ENCODE assay signal across 1 cellular context in genomic region chr5:8457187-8458037, GRCh38.
TF ChIP-seq lines count a peak whose summit lies in the region.

No MANE protein-coding gene starts in this region.

TF ChIP-seq in K562, 482 proteins besides CTCF, POLR2A, EP300 and RAD21 (continued from another document and continues in another):
- TF ChIP-seq STAT5A (IDR thresholded peaks at IDR 0.05; ENCODE audit: borderline replicate concordance, low read length) = 0 out of 2 replicates have a peak, but pooled peaks have one; percentile 19
- no peak for TF ChIP-seq NR2C2 (CRISPR knock-in tag; IDR thresholded peaks at IDR 0.05)
- TF ChIP-seq NR2C2 (tag; IDR thresholded peaks at IDR 0.05) = peak; percentile 32; the same call in 1 of the 2 replicates
- TF ChIP-seq SMARCE1 (IDR thresholded peaks at IDR 0.05) = peak; percentile 71
- TF ChIP-seq TAL1 (IDR thresholded peaks at IDR 0.05) = no peak
- no peak for TF ChIP-seq BRCA1 (IDR thresholded peaks at IDR 0.05)
- no peak for TF ChIP-seq BRCA1 (CRISPR knock-in tag; IDR thresholded peaks at IDR 0.05)
- peak; percentile 98 for TF ChIP-seq TFAP4 (CRISPR knock-in tag; IDR thresholded peaks at IDR 0.05; ENCODE audit: borderline replicate concordance)
- no peak for TF ChIP-seq THRA (IDR thresholded peaks at IDR 0.05)
- TF ChIP-seq, protein P1, sequence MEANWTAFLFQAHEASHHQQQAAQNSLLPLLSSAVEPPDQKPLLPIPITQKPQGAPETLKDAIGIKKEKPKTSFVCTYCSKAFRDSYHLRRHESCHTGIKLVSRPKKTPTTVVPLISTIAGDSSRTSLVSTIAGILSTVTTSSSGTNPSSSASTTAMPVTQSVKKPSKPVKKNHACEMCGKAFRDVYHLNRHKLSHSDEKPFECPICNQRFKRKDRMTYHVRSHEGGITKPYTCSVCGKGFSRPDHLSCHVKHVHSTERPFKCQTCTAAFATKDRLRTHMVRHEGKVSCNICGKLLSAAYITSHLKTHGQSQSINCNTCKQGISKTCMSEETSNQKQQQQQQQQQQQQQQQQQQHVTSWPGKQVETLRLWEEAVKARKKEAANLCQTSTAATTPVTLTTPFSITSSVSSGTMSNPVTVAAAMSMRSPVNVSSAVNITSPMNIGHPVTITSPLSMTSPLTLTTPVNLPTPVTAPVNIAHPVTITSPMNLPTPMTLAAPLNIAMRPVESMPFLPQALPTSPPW (CRISPR knock-in tag; IDR thresholded peaks at IDR 0.05) = no peak
- peak; percentile 79 for TF ChIP-seq LCOR (CRISPR knock-in tag; IDR thresholded peaks at IDR 0.05)
- TF ChIP-seq, protein P2, sequence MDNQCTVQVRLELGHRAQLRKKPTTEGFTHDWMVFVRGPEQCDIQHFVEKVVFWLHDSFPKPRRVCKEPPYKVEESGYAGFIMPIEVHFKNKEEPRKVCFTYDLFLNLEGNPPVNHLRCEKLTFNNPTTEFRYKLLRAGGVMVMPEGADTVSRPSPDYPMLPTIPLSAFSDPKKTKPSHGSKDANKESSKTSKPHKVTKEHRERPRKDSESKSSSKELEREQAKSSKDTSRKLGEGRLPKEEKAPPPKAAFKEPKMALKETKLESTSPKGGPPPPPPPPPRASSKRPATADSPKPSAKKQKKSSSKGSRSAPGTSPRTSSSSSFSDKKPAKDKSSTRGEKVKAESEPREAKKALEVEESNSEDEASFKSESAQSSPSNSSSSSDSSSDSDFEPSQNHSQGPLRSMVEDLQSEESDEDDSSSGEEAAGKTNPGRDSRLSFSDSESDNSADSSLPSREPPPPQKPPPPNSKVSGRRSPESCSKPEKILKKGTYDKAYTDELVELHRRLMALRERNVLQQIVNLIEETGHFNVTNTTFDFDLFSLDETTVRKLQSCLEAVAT (IDR thresholded peaks at IDR 0.05) = no peak
- TF ChIP-seq MBD1 (CRISPR knock-in tag; IDR thresholded peaks at IDR 0.05) = no peak
- no peak for TF ChIP-seq BCOR (IDR thresholded peaks at IDR 0.05)
- peak; percentile 87 for TF ChIP-seq RNF2 (IDR thresholded peaks at IDR 0.05)
- TF ChIP-seq SFPQ (IDR thresholded peaks at IDR 0.05; ENCODE audit: low read depth, low read length) = no peak
- TF ChIP-seq MECOM (CRISPR knock-in tag; IDR thresholded peaks at IDR 0.05) = 0 out of 2 replicates have a peak, but pooled peaks have one; percentile 24
- no peak for TF ChIP-seq WHSC1 (IDR thresholded peaks at IDR 0.05; ENCODE audit: low read length)
- TF ChIP-seq SMAD4 (CRISPR knock-in tag; conservative IDR thresholded peaks at IDR 0.05) = peak; percentile 74
- TF ChIP-seq PRDM10 (IDR thresholded peaks at IDR 0.05; ENCODE audit: partially characterized antibody) = peak; percentile 5
- no peak for TF ChIP-seq RBM15 (IDR thresholded peaks at IDR 0.05; ENCODE audit: insufficient read depth, low read length)
- TF ChIP-seq FUS (optimal IDR thresholded peaks at IDR 0.05; ENCODE audit: low read depth, low read length) = no peak
- TF ChIP-seq NFRKB (IDR thresholded peaks at IDR 0.05; ENCODE audit: low read depth) = peak; percentile 69
- TF ChIP-seq, protein P3, sequence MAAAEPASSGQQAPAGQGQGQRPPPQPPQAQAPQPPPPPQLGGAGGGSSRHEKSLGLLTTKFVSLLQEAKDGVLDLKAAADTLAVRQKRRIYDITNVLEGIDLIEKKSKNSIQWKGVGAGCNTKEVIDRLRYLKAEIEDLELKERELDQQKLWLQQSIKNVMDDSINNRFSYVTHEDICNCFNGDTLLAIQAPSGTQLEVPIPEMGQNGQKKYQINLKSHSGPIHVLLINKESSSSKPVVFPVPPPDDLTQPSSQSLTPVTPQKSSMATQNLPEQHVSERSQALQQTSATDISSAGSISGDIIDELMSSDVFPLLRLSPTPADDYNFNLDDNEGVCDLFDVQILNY (CRISPR knock-in tag; IDR thresholded peaks at IDR 0.05) = no peak
- peak; percentile 93; the same call in 1 of the 2 replicates for TF ChIP-seq PHF8 (IDR thresholded peaks at IDR 0.05; ENCODE audit: borderline replicate concordance, low read length)
- TF ChIP-seq KDM5B (IDR thresholded peaks at IDR 0.05; ENCODE audit: insufficient replicate concordance, low read depth, low read length) = peak; percentile 87
- TF ChIP-seq, protein P4, sequence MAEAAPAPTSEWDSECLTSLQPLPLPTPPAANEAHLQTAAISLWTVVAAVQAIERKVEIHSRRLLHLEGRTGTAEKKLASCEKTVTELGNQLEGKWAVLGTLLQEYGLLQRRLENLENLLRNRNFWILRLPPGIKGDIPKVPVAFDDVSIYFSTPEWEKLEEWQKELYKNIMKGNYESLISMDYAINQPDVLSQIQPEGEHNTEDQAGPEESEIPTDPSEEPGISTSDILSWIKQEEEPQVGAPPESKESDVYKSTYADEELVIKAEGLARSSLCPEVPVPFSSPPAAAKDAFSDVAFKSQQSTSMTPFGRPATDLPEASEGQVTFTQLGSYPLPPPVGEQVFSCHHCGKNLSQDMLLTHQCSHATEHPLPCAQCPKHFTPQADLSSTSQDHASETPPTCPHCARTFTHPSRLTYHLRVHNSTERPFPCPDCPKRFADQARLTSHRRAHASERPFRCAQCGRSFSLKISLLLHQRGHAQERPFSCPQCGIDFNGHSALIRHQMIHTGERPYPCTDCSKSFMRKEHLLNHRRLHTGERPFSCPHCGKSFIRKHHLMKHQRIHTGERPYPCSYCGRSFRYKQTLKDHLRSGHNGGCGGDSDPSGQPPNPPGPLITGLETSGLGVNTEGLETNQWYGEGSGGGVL (CRISPR knock-in tag; IDR thresholded peaks at IDR 0.05) = no peak
- TF ChIP-seq, protein P5, sequence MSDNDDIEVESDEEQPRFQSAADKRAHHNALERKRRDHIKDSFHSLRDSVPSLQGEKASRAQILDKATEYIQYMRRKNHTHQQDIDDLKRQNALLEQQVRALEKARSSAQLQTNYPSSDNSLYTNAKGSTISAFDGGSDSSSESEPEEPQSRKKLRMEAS (CRISPR knock-in tag; IDR thresholded peaks at IDR 0.05) = peak; percentile 94
- no peak for TF ChIP-seq TSHZ1 (CRISPR knock-in tag; IDR thresholded peaks at IDR 0.05)
- TF ChIP-seq ZNF12 (CRISPR knock-in tag; IDR thresholded peaks at IDR 0.05) = 0 out of 2 replicates have a peak, but pooled peaks have one; percentile 36
- TF ChIP-seq, protein P6, sequence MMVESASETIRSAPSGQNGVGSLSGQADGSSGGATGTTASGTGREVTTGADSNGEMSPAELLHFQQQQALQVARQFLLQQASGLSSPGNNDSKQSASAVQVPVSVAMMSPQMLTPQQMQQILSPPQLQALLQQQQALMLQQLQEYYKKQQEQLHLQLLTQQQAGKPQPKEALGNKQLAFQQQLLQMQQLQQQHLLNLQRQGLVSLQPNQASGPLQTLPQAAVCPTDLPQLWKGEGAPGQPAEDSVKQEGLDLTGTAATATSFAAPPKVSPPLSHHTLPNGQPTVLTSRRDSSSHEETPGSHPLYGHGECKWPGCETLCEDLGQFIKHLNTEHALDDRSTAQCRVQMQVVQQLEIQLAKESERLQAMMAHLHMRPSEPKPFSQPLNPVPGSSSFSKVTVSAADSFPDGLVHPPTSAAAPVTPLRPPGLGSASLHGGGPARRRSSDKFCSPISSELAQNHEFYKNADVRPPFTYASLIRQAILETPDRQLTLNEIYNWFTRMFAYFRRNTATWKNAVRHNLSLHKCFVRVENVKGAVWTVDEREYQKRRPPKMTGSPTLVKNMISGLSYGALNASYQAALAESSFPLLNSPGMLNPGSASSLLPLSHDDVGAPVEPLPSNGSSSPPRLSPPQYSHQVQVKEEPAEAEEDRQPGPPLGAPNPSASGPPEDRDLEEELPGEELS (CRISPR knock-in tag; IDR thresholded peaks at IDR 0.05; ENCODE audit: borderline replicate concordance) = peak; percentile 19; the same call in 1 of the 2 replicates
- no peak for TF ChIP-seq SPI1 (IDR thresholded peaks at IDR 0.05; ENCODE audit: borderline replicate concordance, low read depth, low read length)
- TF ChIP-seq GABPB1 (CRISPR knock-in tag; IDR thresholded peaks at IDR 0.05) = peak; percentile 48; the same call in 1 of the 2 replicates
- no peak; the same call in 1 of the 2 replicates for TF ChIP-seq ZNF644 (tag; IDR thresholded peaks at IDR 0.05; ENCODE audit: low read depth)
- TF ChIP-seq ZNF699 (CRISPR knock-in tag; IDR thresholded peaks at IDR 0.05; ENCODE audit: insufficient replicate concordance) = no peak
- peak; percentile 96 for TF ChIP-seq C11orf30 (IDR thresholded peaks at IDR 0.05; ENCODE audit: low read depth)
- TF ChIP-seq TAF15 (IDR thresholded peaks at IDR 0.05; ENCODE audit: low read depth, low read length) = no peak
